18 cellular contexts compared by ENCODE assay signal in genomic region chr6:168608113-168608400, GRCh38.
A peak's percentile ranks its signal among the peaks of the same experiment; 100 is the strongest.
DNase-seq lines count a peak whose midpoint lies in the region; ATAC-seq, FAIRE-seq and TF ChIP-seq lines count a peak whose summit lies in the region.
"Had no signal": no experiment of that assay in that cellular context is flagged by ENCODE, and none has a peak within 500 bp of the region (broad histone marks: within the 10 kb centered on the region; RNA-seq: fewer than 3 reads in every experiment).

No MANE protein-coding gene starts in this region.

- H3K27me3 ChIP-seq in neural progenitor cell (no peaks in the 10 kb centered on the region), HepG2 (ENCODE audit: control insufficient read depth in 1 of 2, insufficient read depth in 2 of 2, low read length in 2 of 2) (peaks cover 1 to 60% of the 10 kb centered on the region in 2 experiments; a peak in 4 of 5 replicates), adrenal gland (no peaks in the 10 kb centered on the region)
- H3K27me3 ChIP-seq: BE2C had no signal

- H3K9ac ChIP-seq in neural progenitor cell (no peak overlapping the region), HepG2 (ENCODE audit: insufficient read depth, low read depth, low read length) (no peak overlapping the region)
- H3K9ac ChIP-seq: GM23248 had no signal

- H3F3A ChIP-seq in neural progenitor cell (ENCODE audit: low read depth), result no peaks in the 10 kb centered on the region

- H3K4me3 Mint-ChIP-seq in glutamatergic neuron (ENCODE audit: unreplicated experiment) (no peak overlapping the region), neural progenitor cell (no peak overlapping the region)
- H3K4me3 Mint-ChIP-seq: CD4-positive, alpha-beta memory T cell had no signal

- CTCF ChIA-PET in HepG2 (lab: Yijun Ruan, JAX; ENCODE audit: low intra/inter-chr PET ratio, low total read pairs), result no interaction called here

- H3K4me3 ChIP-seq in neural progenitor cell (no peak overlapping the region), HepG2 (replicated peaks in 1 of 3; ENCODE audit: insufficient read depth in 1 of 3, low read depth in 2 of 3, low read length in 3 of 3) (no peak overlapping the region), adrenal gland (no peak overlapping the region)
- H3K4me3 ChIP-seq: GM12878, GM23248, K562, SJCRH30 had no signal

- ATAC-seq in GM19023 (IDR thresholded peaks at IDR 0.05; ENCODE audit: unreplicated experiment) (no peak), HepG2 (no peak)
- ATAC-seq: GM12878, K562, Panc1 had no signal

- H3K27ac ChIP-seq in VCaP (peak overlapping the region; percentile 98), neural progenitor cell (no peak overlapping the region), HepG2 (ENCODE audit: extremely low read length, insufficient read depth, low read length) (no peak overlapping the region), adrenal gland (no peak overlapping the region)
- H3K27ac ChIP-seq: GM23248, SJCRH30 had no signal

- no peak for TF ChIP-seq CTCF in VCaP (conservative IDR thresholded peaks at IDR 0.05)
- TF ChIP-seq CTCF in glutamatergic neuron (IDR thresholded peaks at IDR 0.05; ENCODE audit: partially characterized antibody, unreplicated experiment), result no peak
- no peak for TF ChIP-seq CTCF in neural progenitor cell (IDR thresholded peaks at IDR 0.05)
- TF ChIP-seq CTCF in HepG2 (CRISPR knock-in tag; IDR thresholded peaks at IDR 0.05), result no peak
- no peak for TF ChIP-seq CTCF in adrenal gland (IDR thresholded peaks at IDR 0.05)

- no peak for TF ChIP-seq POLR2A in HepG2 (IDR thresholded peaks at IDR 0.05; ENCODE audit: insufficient read depth in 1 of 2, low read depth in 2 of 2, low read length in 2 of 2)
- no peak for TF ChIP-seq POLR2A in adrenal gland (IDR thresholded peaks at IDR 0.05)

- POLR2A ChIA-PET in HepG2 (lab: Yijun Ruan, JAX), result no interaction called here

- in situ Hi-C loops in HepG2 (cut with HindIII; ENCODE audit: extremely low pct_ligation_motif_present, low pct_unique_long_range_greater_than_20kb), result no loop called here

- H3K9me3 Mint-ChIP-seq in glutamatergic neuron (ENCODE audit: unreplicated experiment) (peaks cover 6% of the 10 kb centered on the region), neural progenitor cell (no peaks in the 10 kb centered on the region)

- H3K79me2 ChIP-seq in neural progenitor cell (ENCODE audit: low read depth) (no peaks in the 10 kb centered on the region), HepG2 (ENCODE audit: insufficient read depth, low read length) (no peaks in the 10 kb centered on the region)

- peaks cover 31% of the 10 kb centered on the region for H3K4me1 Mint-ChIP-seq in glutamatergic neuron (ENCODE audit: low read depth, unreplicated experiment)
- H3K4me1 Mint-ChIP-seq in neural progenitor cell, result peaks cover 19% of the 10 kb centered on the region
- H3K4me1 Mint-ChIP-seq: CD4-positive, alpha-beta memory T cell had no signal

- peaks cover 12% of the 10 kb centered on the region for H3K27me3 Mint-ChIP-seq in glutamatergic neuron (ENCODE audit: unreplicated experiment)
- H3K27me3 Mint-ChIP-seq in neural progenitor cell (ENCODE audit: insufficient read depth, low read depth), result peaks cover 12% of the 10 kb centered on the region

- TF ChIP-seq EP300 in HepG2 (IDR thresholded peaks at IDR 0.05; ENCODE audit: low read depth in 2 of 2, low read length in 2 of 2) (no peak), HepG2 (CRISPR knock-in tag; IDR thresholded peaks at IDR 0.05; ENCODE audit: borderline replicate concordance) (no peak)

- H3K36me3 ChIP-seq in neural progenitor cell (no peaks in the 10 kb centered on the region), HepG2 (replicated peaks in 1 of 2; ENCODE audit: control insufficient read depth in 1 of 2, insufficient read depth in 2 of 2, low read length in 2 of 2) (no peaks in the 10 kb centered on the region), adrenal gland (replicated peaks in 1 of 2) (no peaks in the 10 kb centered on the region)
- H3K36me3 ChIP-seq: BE2C, SJCRH30 had no signal

- H2AFZ ChIP-seq in neural progenitor cell (replicated peaks) (peak overlapping the region; percentile 63), HepG2 (ENCODE audit: low read length) (no peak overlapping the region)
- H2AFZ ChIP-seq: GM23248 had no signal

- H3K36me3 Mint-ChIP-seq in glutamatergic neuron (ENCODE audit: unreplicated experiment) (no peaks in the 10 kb centered on the region), neural progenitor cell (no peaks in the 10 kb centered on the region)
- H3K36me3 Mint-ChIP-seq: CD4-positive, alpha-beta memory T cell had no signal

- 19% methylated on average over 11 of the region's 11 CpGs for WGBS in HepG2 (ENCODE audit: low lambda C conversion rate)
- 62 to 88% (median 83%) methylated on average over 9 to 11 of the region's 11 CpGs for WGBS in adrenal gland, 4 donors

- intact Hi-C loops in HepG2 (cut with micrococcal nuclease; ENCODE audit: unreplicated experiment), result no loop called here
- intact Hi-C loops in adrenal gland (cut with DNase I), result no loop called here

- TF ChIP-seq RAD21 in HepG2 (CRISPR knock-in tag; IDR thresholded peaks at IDR 0.05), result no peak

- DNase-seq in glutamatergic neuron (no peak), neural progenitor cell (ENCODE audit: low spot score) (no peak), HepG2 (ENCODE audit: low spot score) (no peak), NCI-H446 treated with DMSO at 0.1 percent for 48 hours (lab: John Stamatoyannopoulos, UW) (no peak), adrenal gland (no peak)
- DNase-seq: CD4-positive, alpha-beta memory T cell; DND-41; GM23248; HCEC 1CT; NCI-H2227 treated with DMSO at 0.1 percent for 48 hours; NCI-H82 had no signal

- H3K4me1 ChIP-seq in neural progenitor cell, result peaks cover 9% of the 10 kb centered on the region
- no peaks in the 10 kb centered on the region for H3K4me1 ChIP-seq in HepG2 (ENCODE audit: insufficient read depth, low read length)
- H3K4me1 ChIP-seq in adrenal gland (replicated peaks in 1 of 2), result no peaks in the 10 kb centered on the region
- H3K4me1 ChIP-seq: BE2C, SJCRH30 had no signal

- H3K9me3 ChIP-seq in neural progenitor cell (ENCODE audit: low read depth) (no peaks in the 10 kb centered on the region), HepG2 (ENCODE audit: low read length) (no peaks in the 10 kb centered on the region), adrenal gland (replicated peaks in 1 of 3) (no peaks in the 10 kb centered on the region)
- H3K9me3 ChIP-seq: BE2C, SJCRH30 had no signal

- H3K27ac Mint-ChIP-seq in glutamatergic neuron (ENCODE audit: unreplicated experiment) (peak overlapping the region; percentile 86), neural progenitor cell (peak overlapping the region; percentile 60)
- H3K27ac Mint-ChIP-seq: CD4-positive, alpha-beta memory T cell had no signal

- no peaks in the 10 kb centered on the region for H4K20me1 ChIP-seq in neural progenitor cell (ENCODE audit: low read depth)
- H4K20me1 ChIP-seq in HepG2 (ENCODE audit: insufficient read depth, low read length), result no peaks in the 10 kb centered on the region

- H3K4me2 ChIP-seq in neural progenitor cell, result peak overlapping the region; percentile 1
- no peak overlapping the region for H3K4me2 ChIP-seq in HepG2 (ENCODE audit: low read depth, low read length)

- FAIRE-seq in HepG2 (lab: Jason Lieb, UNC), result no peak
- FAIRE-seq: GM12878, K562 had no signal

- BruUV-seq in HepG2 (replicated peaks; lab: Mats Ljungman, UMichigan), result no TSS peak

TF ChIP-seq in HepG2, 621 proteins besides CTCF, POLR2A, EP300 and RAD21 (continues in another document):
- TF ChIP-seq YEATS4 (CRISPR knock-in tag; IDR thresholded peaks at IDR 0.05; ENCODE audit: borderline replicate concordance), result no peak
- no peak for TF ChIP-seq MLX (CRISPR knock-in tag; IDR thresholded peaks at IDR 0.05)
- TF ChIP-seq HOMEZ (CRISPR knock-in tag; IDR thresholded peaks at IDR 0.05; ENCODE audit: low read depth), result no peak
- no peak for TF ChIP-seq ZNF235 (CRISPR knock-in tag; IDR thresholded peaks at IDR 0.05; ENCODE audit: borderline replicate concordance)
- no peak for TF ChIP-seq ZBTB46 (CRISPR knock-in tag; IDR thresholded peaks at IDR 0.05; ENCODE audit: borderline replicate concordance)
